ENCODE assay signal across 20 cellular contexts in the genomic region with DNA sequence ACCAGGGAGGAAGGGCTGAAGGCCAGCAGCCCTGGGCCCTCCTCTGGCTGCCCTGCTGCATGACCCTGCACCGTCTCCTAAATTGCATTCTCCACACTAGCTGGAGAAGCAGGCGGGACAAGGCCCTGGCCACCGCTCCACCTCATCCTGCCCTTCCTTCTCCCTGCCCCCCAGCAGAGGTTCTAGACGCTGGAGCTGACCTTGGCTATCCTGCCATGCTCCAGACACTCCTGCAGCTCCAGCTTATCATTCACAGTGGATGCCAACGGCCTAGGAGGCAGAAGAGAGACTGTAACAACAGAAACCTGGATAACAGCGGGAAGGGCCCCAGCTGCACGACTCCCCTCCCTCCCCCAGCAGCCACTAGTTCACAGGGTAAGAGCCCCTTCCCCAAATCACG.
DNase-seq lines count a peak whose midpoint lies in the region; ATAC-seq and TF ChIP-seq lines count a peak whose summit lies in the region.
"Had no signal": no experiment of that assay in that cellular context is flagged by ENCODE, and none has a peak within 500 bp of the region (broad histone marks: within the 10 kb centered on the region; RNA-seq: fewer than 3 reads in every experiment).

No MANE protein-coding gene starts in this region.

- H2BK120ac ChIP-seq in H9 (ENCODE audit: low read depth, low read length, poor library complexity, severe bottlenecking), result no peak overlapping the region

- H3K27me3 Mint-ChIP-seq in activated T-cell treated with anti-CD3 and anti-CD28 coated beads, Interleukin-2, amount 50 U/mL, for 24 hours, result no peaks in the 10 kb centered on the region
- no peaks in the 10 kb centered on the region for H3K27me3 Mint-ChIP-seq in activated T-cell treated with anti-CD3 and anti-CD28 coated beads, Interleukin-2, amount 50 U/mL, for 72 hours (ENCODE audit: low read depth)
- no peaks in the 10 kb centered on the region for H3K27me3 Mint-ChIP-seq in H9 (ENCODE audit: low read depth)
- peaks cover 4% of the 10 kb centered on the region for H3K27me3 Mint-ChIP-seq in glutamatergic neuron (ENCODE audit: unreplicated experiment)
- H3K27me3 Mint-ChIP-seq in neural crest cell (ENCODE audit: low read depth), result no peaks in the 10 kb centered on the region

- no peak overlapping the region for H3K18ac ChIP-seq in H9 (ENCODE audit: insufficient read length, low read depth, low read length)

- no peak for ATAC-seq in activated T-cell treated with anti-CD3 and anti-CD28 coated beads, Interleukin-2, amount 50 U/mL, for 72 hours (replicated peaks in 1 of 2)
- no peak for ATAC-seq in GM19467 (IDR thresholded peaks at IDR 0.05; ENCODE audit: unreplicated experiment)
- ATAC-seq in GM19463 (IDR thresholded peaks at IDR 0.05; ENCODE audit: unreplicated experiment), result no peak
- ATAC-seq: Panc1 had no signal

- peaks cover 1% of the 10 kb centered on the region for H3K4me1 Mint-ChIP-seq in activated T-cell treated with anti-CD3 and anti-CD28 coated beads, Interleukin-2, amount 50 U/mL, for 24 hours (ENCODE audit: low read depth)
- no peaks in the 10 kb centered on the region for H3K4me1 Mint-ChIP-seq in activated T-cell treated with anti-CD3 and anti-CD28 coated beads, Interleukin-2, amount 50 U/mL, for 72 hours (ENCODE audit: low read depth)
- H3K4me1 Mint-ChIP-seq in H9, result peaks cover 2 to 4% of the 10 kb centered on the region in 2 experiments; a peak in 3 of 4 replicates
- H3K4me1 Mint-ChIP-seq in glutamatergic neuron (ENCODE audit: low read depth, unreplicated experiment), result peaks cover 14% of the 10 kb centered on the region
- H3K4me1 Mint-ChIP-seq in neural crest cell, result peaks cover 21% of the 10 kb centered on the region

- no peaks in the 10 kb centered on the region for H3K23me2 ChIP-seq in H9 (ENCODE audit: insufficient read length, low read depth, low read length, poor library complexity, severe bottlenecking)

- no peaks in the 10 kb centered on the region for H3K79me2 ChIP-seq in H9 (ENCODE audit: insufficient read depth, low read length)

- H3K14ac ChIP-seq in H9 (ENCODE audit: insufficient read depth, low read length), result no peak overlapping the region; the same call in 1 of the 2 replicates

- TF ChIP-seq CTCF in H9 (conservative IDR thresholded peaks at IDR 0.05), result no peak
- no peak for TF ChIP-seq CTCF in glutamatergic neuron (IDR thresholded peaks at IDR 0.05; ENCODE audit: partially characterized antibody, unreplicated experiment)
- no peak for TF ChIP-seq CTCF in neural crest cell (conservative IDR thresholded peaks at IDR 0.05)

- no CpG with 5 or more reads among the region's 8 CpGs for WGBS in H9 (ENCODE audit: extremely low coverage, insufficient read length, low lambda C conversion rate)

- H2BK15ac ChIP-seq in H9 (ENCODE audit: low read depth, low read length), result no peak overlapping the region

- no peak overlapping the region for H3K4me3 Mint-ChIP-seq in activated T-cell treated with anti-CD3 and anti-CD28 coated beads, Interleukin-2, amount 50 U/mL, for 24 hours
- no peak overlapping the region for H3K4me3 Mint-ChIP-seq in activated T-cell treated with anti-CD3 and anti-CD28 coated beads, Interleukin-2, amount 50 U/mL, for 72 hours
- H3K4me3 Mint-ChIP-seq in H9, result no peak overlapping the region
- no peak overlapping the region for H3K4me3 Mint-ChIP-seq in glutamatergic neuron (ENCODE audit: unreplicated experiment)
- no peak overlapping the region for H3K4me3 Mint-ChIP-seq in neural crest cell

- no peak overlapping the region for H2BK12ac ChIP-seq in H9 (ENCODE audit: insufficient read length, low read depth, low read length)

- H3K9ac ChIP-seq in H9 (ENCODE audit: extremely low read depth, insufficient read length, low read length), result no peak overlapping the region

- H3K27ac Mint-ChIP-seq in activated T-cell treated with anti-CD3 and anti-CD28 coated beads, Interleukin-2, amount 50 U/mL, for 24 hours, result peak overlapping the region; percentile 58
- no peak overlapping the region for H3K27ac Mint-ChIP-seq in activated T-cell treated with anti-CD3 and anti-CD28 coated beads, Interleukin-2, amount 50 U/mL, for 72 hours
- H3K27ac Mint-ChIP-seq in H9, result peak overlapping the region in 2 of 3 experiments; percentile 7 to 16; a peak in 3 of 7 replicates
- peak overlapping the region; percentile 7 for H3K27ac Mint-ChIP-seq in glutamatergic neuron (ENCODE audit: unreplicated experiment)
- peak overlapping the region; percentile 35 for H3K27ac Mint-ChIP-seq in neural crest cell (ENCODE audit: unreplicated experiment)

- H3K56ac ChIP-seq in H9 (ENCODE audit: insufficient read length, low read depth, low read length), result no peak overlapping the region

- peaks cover 100% of the 10 kb centered on the region for H3K36me3 Mint-ChIP-seq in activated T-cell treated with anti-CD3 and anti-CD28 coated beads, Interleukin-2, amount 50 U/mL, for 24 hours (ENCODE audit: low read depth)
- H3K36me3 Mint-ChIP-seq in activated T-cell treated with anti-CD3 and anti-CD28 coated beads, Interleukin-2, amount 50 U/mL, for 72 hours (ENCODE audit: insufficient read depth in 2 of 2), result peaks cover 10 to 23% of the 10 kb centered on the region in 2 donors
- peaks cover 61 to 99% (median 87%) of the 10 kb centered on the region in 3 experiments for H3K36me3 Mint-ChIP-seq in H9 (ENCODE audit: insufficient read depth in 1 of 3, low read depth in 3 of 3)
- H3K36me3 Mint-ChIP-seq in glutamatergic neuron (ENCODE audit: unreplicated experiment), result peaks cover 19% of the 10 kb centered on the region
- peaks cover 5% of the 10 kb centered on the region for H3K36me3 Mint-ChIP-seq in neural crest cell (ENCODE audit: low read depth)

- H2BK20ac ChIP-seq in H9 (ENCODE audit: low read depth, low read length, poor library complexity, severe bottlenecking), result no peak overlapping the region

- no peak overlapping the region for H4K5ac ChIP-seq in H9 (ENCODE audit: insufficient read length, low read depth, low read length)

- no peaks in the 10 kb centered on the region for H4K20me1 ChIP-seq in H9 (ENCODE audit: control insufficient read depth, insufficient read depth, insufficient read length)

- H2BK5ac ChIP-seq in H9 (ENCODE audit: insufficient read length, low read length), result no peak overlapping the region

- H3K27me3 ChIP-seq in H9 (ENCODE audit: insufficient read depth, low read length), result no peaks in the 10 kb centered on the region

- H4K8ac ChIP-seq in H9 (replicated peaks; ENCODE audit: insufficient read length, low read depth, low read length), result no peak overlapping the region

- no peak overlapping the region for H4K91ac ChIP-seq in H9 (ENCODE audit: insufficient read length, low read depth, low read length)

- H3K23ac ChIP-seq in H9 (ENCODE audit: insufficient read length, low read depth, low read length), result no peak overlapping the region

- H3K27ac ChIP-seq in H9 (ENCODE audit: insufficient read length, low read depth, low read length), result no peak overlapping the region
- H3K27ac ChIP-seq: 22Rv1 had no signal

- H3K4me2 ChIP-seq in H9 (ENCODE audit: insufficient read depth, insufficient read length, low read length), result no peak overlapping the region

- H3K9me3 ChIP-seq in H9 (ENCODE audit: control insufficient read depth, low read depth, low read length), result no peaks in the 10 kb centered on the region
- H3K9me3 ChIP-seq: Caco-2 had no signal

- H3K4ac ChIP-seq in H9 (ENCODE audit: low read depth, low read length), result no peak overlapping the region

- H2AK5ac ChIP-seq in H9 (ENCODE audit: insufficient read length, low read length), result no peak overlapping the region

- no peaks in the 10 kb centered on the region for H3K79me1 ChIP-seq in H9 (ENCODE audit: insufficient read depth, low read depth, low read length, poor library complexity, severe bottlenecking)

- no peaks in the 10 kb centered on the region for H3K9me3 Mint-ChIP-seq in activated T-cell treated with anti-CD3 and anti-CD28 coated beads, Interleukin-2, amount 50 U/mL, for 24 hours
- H3K9me3 Mint-ChIP-seq in activated T-cell treated with anti-CD3 and anti-CD28 coated beads, Interleukin-2, amount 50 U/mL, for 72 hours, result no peaks in the 10 kb centered on the region
- no peaks in the 10 kb centered on the region for H3K9me3 Mint-ChIP-seq in H9
- peaks cover 3% of the 10 kb centered on the region for H3K9me3 Mint-ChIP-seq in glutamatergic neuron (ENCODE audit: unreplicated experiment)
- no peaks in the 10 kb centered on the region for H3K9me3 Mint-ChIP-seq in neural crest cell

- H2AFZ ChIP-seq in H9 (ENCODE audit: low read length), result no peak overlapping the region

- DNase-seq in activated T-cell treated with anti-CD3 and anti-CD28 coated beads, Interleukin-2, amount 50 U/mL, for 24 hours, result no peak
- no peak for DNase-seq in activated T-cell treated with anti-CD3 and anti-CD28 coated beads, Interleukin-2, amount 50 U/mL, for 72 hours
- DNase-seq in H9 (no peak), glutamatergic neuron (no peak), neural crest cell (ENCODE audit: low read depth, low spot score) (no peak), NCI-H82 (lab: John Stamatoyannopoulos, UW) (no peak)
- DNase-seq: AML-193, Caco-2, GDM1, MM.1S, NCI-H1092, NCI-H146, NCI-H2029 treated with DMSO at 0.1 percent for 48 hours, NCI-H2171, NCI-H446 treated with DMSO at 0.1 percent for 48 hours, NCI-H69 had no signal

- H3T11ph ChIP-seq in H9 (ENCODE audit: low read length), result no peak overlapping the region

- H3K4me1 ChIP-seq in H9 (ENCODE audit: insufficient read depth, low read length), result no peaks in the 10 kb centered on the region
- H3K4me1 ChIP-seq: Caco-2 had no signal
